20 cellular contexts compared by ENCODE assay signal in the genomic region with DNA sequence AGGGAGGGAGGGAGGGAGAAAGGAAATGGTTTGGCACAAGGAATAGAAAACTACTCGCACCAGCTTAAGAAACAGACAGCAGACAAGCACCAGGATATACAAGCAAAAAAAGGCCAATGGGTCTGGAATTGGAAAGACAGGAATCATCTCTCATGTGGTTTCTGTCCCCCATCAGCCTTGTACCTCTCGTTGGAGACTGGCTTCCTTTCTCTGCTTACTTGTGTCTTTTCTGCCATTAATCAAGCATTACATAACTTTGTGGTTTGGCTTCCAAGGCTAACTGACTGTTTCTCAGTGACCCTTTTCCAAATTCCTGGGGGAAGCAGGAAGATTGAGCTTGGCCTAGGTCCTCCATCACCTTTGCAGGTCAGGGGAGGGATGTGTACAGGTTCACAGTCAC. TPM values are rescaled to one million over a fixed set of nuclear protein-coding genes. Genes with fewer than 3 reads are reported as not detected.
A peak's percentile ranks its signal among the peaks of the same experiment; 100 is the strongest.
DNase-seq lines count a peak whose midpoint lies in the region; ATAC-seq lines count a peak whose summit lies in the region.
"Had no signal": no experiment of that assay in that cellular context is flagged by ENCODE, and none has a peak within 500 bp of the region (broad histone marks: within the 10 kb centered on the region; RNA-seq: fewer than 3 reads in every experiment).

No MANE protein-coding gene starts in this region.

- H3K27ac Mint-ChIP-seq in memory B cell: peak overlapping the region; percentile 66
- H3K27ac Mint-ChIP-seq: CD8-positive, alpha-beta T cell; neural progenitor cell had no signal

- H3K27me3 Mint-ChIP-seq in memory B cell: no peaks in the 10 kb centered on the region

- no peak for ATAC-seq in memory B cell (ENCODE audit: low read depth)
- no peak for ATAC-seq in GM21390 (IDR thresholded peaks at IDR 0.05; ENCODE audit: unreplicated experiment)
- ATAC-seq: activated T-cell treated with anti-CD3 and anti-CD28 coated beads, Interleukin-2, amount 50 U/mL, for 4 hours; CD8-positive, alpha-beta T cell; upper lobe of right lung had no signal

- H3K4me1 Mint-ChIP-seq in memory B cell: peaks cover 24% of the 10 kb centered on the region
- H3K4me1 Mint-ChIP-seq: central memory CD8-positive, alpha-beta T cell; neural progenitor cell had no signal

- H3K4me3 Mint-ChIP-seq in memory B cell: no peak overlapping the region
- H3K4me3 Mint-ChIP-seq: activated T-cell treated with anti-CD3 and anti-CD28 coated beads, Interleukin-2, amount 50 U/mL, for 4 hours; CD8-positive, alpha-beta T cell; central memory CD8-positive, alpha-beta T cell; neural progenitor cell had no signal

- DNase-seq in AG20443 (ENCODE audit: low spot score) (peak; percentile 27), HT1080 (ENCODE audit: low read depth) (peak; percentile 13), amniotic epithelial cell (ENCODE audit: low read depth) (peak; percentile 47), memory B cell (ENCODE audit: low spot score in 2 of 2) (no peak), anterior cingulate cortex (lab: John Stamatoyannopoulos, UW) (no peak), DMS 273 treated with DMSO at 0.1 percent for 48 hours (lab: John Stamatoyannopoulos, UW) (no peak)
- DNase-seq: activated CD4-positive, alpha-beta T cell treated with anti-CD3 and anti-CD28 coated beads for 1 hour; activated naive CD4-positive, alpha-beta T cell treated with Interleukin-2 at 50 U/mL for 16 hours; activated T-cell treated with anti-CD3 and anti-CD28 coated beads, Interleukin-2, amount 50 U/mL, for 4 hours; AML-193; amygdala; CD8-positive, alpha-beta T cell; hippocampal formation; MM.1S; NCI-H146; NCI-H524; upper lobe of right lung had no signal

- H3K36me3 Mint-ChIP-seq in memory B cell: peaks cover 7% of the 10 kb centered on the region
- H3K36me3 Mint-ChIP-seq: CD8-positive, alpha-beta T cell; neural progenitor cell had no signal

- H3K9me3 Mint-ChIP-seq in memory B cell: peaks cover 3% of the 10 kb centered on the region
- H3K9me3 Mint-ChIP-seq: activated T-cell treated with anti-CD3 and anti-CD28 coated beads, Interleukin-2, amount 50 U/mL, for 4 hours; CD8-positive, alpha-beta T cell; central memory CD8-positive, alpha-beta T cell; neural progenitor cell had no signal

RNA-seq across cellular contexts. Expression of a gene that starts 11.8 kb away (rescaled TPM):
- 9.4 and 11.6 TPM in 2 replicates for total RNA-seq in HT1080 (2014; rRNA removed; shearing (Covaris generic))
- 6.4 and 9.8 TPM in 2 replicates for polyA plus RNA-seq in HT1080 (2015; cell fraction: cytosol; rRNA removed)
- 9.9 and 12.7 TPM in 2 replicates for polyA plus RNA-seq in HT1080 (2015; cell fraction: nucleus; rRNA removed)

Comparison
In these comparisons a context has a peak if more than half of its experiments do, and no peak if none do; other contexts are left out.
1. DNase-seq: peak in AG20443 (single experiment), HT1080 (single experiment) and amniotic epithelial cell (single experiment); none in memory B cell (0 of 2), anterior cingulate cortex (0 of 58) and DMS 273 treated with DMSO at 0.1 percent for 48 hours (single experiment).